12 cellular contexts compared by ENCODE assay signal in genomic region chr2:53784431-53784830, GRCh38. TPM values are rescaled to one million over a fixed set of nuclear protein-coding genes. Genes with fewer than 3 reads are reported as not detected.
DNase-seq lines count a peak whose midpoint lies in the region; ATAC-seq and TF ChIP-seq lines count a peak whose summit lies in the region.
"Had no signal": no experiment of that assay in that cellular context is flagged by ENCODE, and none has a peak within 500 bp of the region (broad histone marks: within the 10 kb centered on the region; RNA-seq: fewer than 3 reads in every experiment).

No MANE protein-coding gene starts in this region.

- H3K36me3 Mint-ChIP-seq in H9 (ENCODE audit: insufficient read depth in 1 of 3, low read depth in 3 of 3): peaks cover 12 to 23% (median 16%) of the 10 kb centered on the region in 3 experiments; a peak in 6 of 7 replicates
- H3K36me3 Mint-ChIP-seq in activated naive CD8-positive, alpha-beta T cell treated with anti-CD3 and anti-CD28 coated beads, Interleukin-2, amount 10 ng/mL, durations not matched to agents 7 days and 5 days: peaks cover 18% of the 10 kb centered on the region

- H3K27ac Mint-ChIP-seq in H9: peak overlapping the region in 2 of 3 experiments; percentile 30 to 38; a peak in 4 of 7 replicates
- peak overlapping the region; percentile 75 for H3K27ac Mint-ChIP-seq in activated naive CD8-positive, alpha-beta T cell treated with anti-CD3 and anti-CD28 coated beads, Interleukin-2, amount 10 ng/mL, durations not matched to agents 7 days and 5 days

- H2BK15ac ChIP-seq in H9 (ENCODE audit: low read depth, low read length) (no peak overlapping the region), mesendoderm (replicated peaks; ENCODE audit: low read depth) (no peak overlapping the region)

- no peak overlapping the region for H3T11ph ChIP-seq in H9 (ENCODE audit: low read length)

- H3K4ac ChIP-seq in H9 (ENCODE audit: low read depth, low read length) (no peak overlapping the region), mesendoderm (ENCODE audit: low read depth, low read length) (no peak overlapping the region)

- no peak overlapping the region for H4K8ac ChIP-seq in H9 (replicated peaks; ENCODE audit: insufficient read length, low read depth, low read length)
- H4K8ac ChIP-seq in mesendoderm (ENCODE audit: low read depth, low read length): no peak overlapping the region

- no peak overlapping the region for H4K5ac ChIP-seq in H9 (ENCODE audit: insufficient read length, low read depth, low read length)
- no peak overlapping the region for H4K5ac ChIP-seq in mesendoderm (ENCODE audit: low read length)

- DNase-seq in H9 (no peak), mesendoderm (no peak), globus pallidus (ENCODE audit: low spot score) (no peak), NCI-H146 (lab: John Stamatoyannopoulos, UW) (no peak), NCI-H526 treated with DMSO at 0.1 percent for 48 hours (lab: John Stamatoyannopoulos, UW) (no peak), cerebellar cortex (ENCODE audit: low spot score) (no peak)
- DNase-seq in activated naive CD8-positive, alpha-beta T cell treated with anti-CD3 and anti-CD28 coated beads, Interleukin-2, amount 10 ng/mL, durations not matched to agents 7 days and 5 days: no peak
- DNase-seq: activated CD4-positive, CD25-positive, alpha-beta regulatory T cell treated with anti-CD3 and anti-CD28 coated beads, Interleukin-2, amount 50 U/mL, for 72 hours; H7; NCI-H1694; Peyer's patch had no signal

- H3K14ac ChIP-seq in H9 (ENCODE audit: insufficient read depth, low read length): no peak overlapping the region

- H2BK5ac ChIP-seq in H9 (ENCODE audit: insufficient read length, low read length) (no peak overlapping the region), mesendoderm (ENCODE audit: low read length) (no peak overlapping the region)

- H3K23ac ChIP-seq in H9 (ENCODE audit: insufficient read length, low read depth, low read length): no peak overlapping the region
- H3K23ac ChIP-seq in mesendoderm (ENCODE audit: low read length): no peak overlapping the region

- no peak overlapping the region for H2AFZ ChIP-seq in H9 (ENCODE audit: low read length)

- H3K18ac ChIP-seq in H9 (ENCODE audit: insufficient read length, low read depth, low read length) (no peak overlapping the region), mesendoderm (ENCODE audit: low read length) (no peak overlapping the region)

- H3K9ac ChIP-seq in BLaER1 (peak overlapping the region; percentile 88; the same call in 1 of the 2 replicates), H9 (ENCODE audit: extremely low read depth, insufficient read length, low read length) (no peak overlapping the region), mesendoderm (ENCODE audit: low read length) (peak overlapping the region; percentile 37)

- H3K79me2 ChIP-seq in H9 (ENCODE audit: insufficient read depth, low read length): peaks cover 33% of the 10 kb centered on the region; the same call in 1 of the 2 replicates
- peaks cover 52% of the 10 kb centered on the region for H3K79me2 ChIP-seq in mesendoderm (ENCODE audit: control insufficient read depth, insufficient read depth, low read length)

- H3K27ac ChIP-seq in BLaER1 (no peak overlapping the region), H9 (ENCODE audit: insufficient read length, low read depth, low read length) (no peak overlapping the region), mesendoderm (ENCODE audit: low read depth, low read length) (no peak overlapping the region)
- H3K27ac ChIP-seq: Peyer's patch had no signal

- no peaks in the 10 kb centered on the region for H3K27me3 Mint-ChIP-seq in H9 (ENCODE audit: low read depth)
- no peaks in the 10 kb centered on the region for H3K27me3 Mint-ChIP-seq in activated naive CD8-positive, alpha-beta T cell treated with anti-CD3 and anti-CD28 coated beads, Interleukin-2, amount 10 ng/mL, durations not matched to agents 7 days and 5 days

- H3K23me2 ChIP-seq in H9 (ENCODE audit: insufficient read length, low read depth, low read length, poor library complexity, severe bottlenecking): peaks cover 15% of the 10 kb centered on the region

- H3K9me3 ChIP-seq in BLaER1 (no peaks in the 10 kb centered on the region), H9 (ENCODE audit: control insufficient read depth, low read depth, low read length) (no peaks in the 10 kb centered on the region)
- H3K9me3 ChIP-seq: Peyer's patch had no signal

- H4K20me1 ChIP-seq in BLaER1 (peaks cover 46% of the 10 kb centered on the region), H9 (ENCODE audit: control insufficient read depth, insufficient read depth, insufficient read length) (peaks cover 5% of the 10 kb centered on the region)

- peaks cover 37% of the 10 kb centered on the region for H3K4me1 ChIP-seq in BLaER1
- no peaks in the 10 kb centered on the region for H3K4me1 ChIP-seq in H9 (ENCODE audit: insufficient read depth, low read length)
- no peaks in the 10 kb centered on the region for H3K4me1 ChIP-seq in mesendoderm (ENCODE audit: control insufficient read depth, low read depth, low read length)

- no peak overlapping the region for H2BK20ac ChIP-seq in H9 (ENCODE audit: low read depth, low read length, poor library complexity, severe bottlenecking)

- H3K36me3 ChIP-seq in BLaER1: peaks cover 35% of the 10 kb centered on the region
- H3K36me3 ChIP-seq in mesendoderm (ENCODE audit: control insufficient read depth, insufficient read depth, low read length): no peaks in the 10 kb centered on the region

- no peaks in the 10 kb centered on the region for H3K9me3 Mint-ChIP-seq in H9
- no peaks in the 10 kb centered on the region for H3K9me3 Mint-ChIP-seq in activated naive CD8-positive, alpha-beta T cell treated with anti-CD3 and anti-CD28 coated beads, Interleukin-2, amount 10 ng/mL, durations not matched to agents 7 days and 5 days

- no peak overlapping the region for H2AK5ac ChIP-seq in H9 (ENCODE audit: insufficient read length, low read length)
- no peak overlapping the region for H2AK5ac ChIP-seq in mesendoderm (ENCODE audit: low read length)

- H3K4me3 ChIP-seq in BLaER1: no peak overlapping the region
- H3K4me3 ChIP-seq in mesendoderm (ENCODE audit: low read length): no peak overlapping the region

- no peak overlapping the region for H4K91ac ChIP-seq in H9 (ENCODE audit: insufficient read length, low read depth, low read length)

- H3K56ac ChIP-seq in H9 (ENCODE audit: insufficient read length, low read depth, low read length) (no peak overlapping the region), mesendoderm (ENCODE audit: low read length) (peak overlapping the region; percentile 47)

- no peak for TF ChIP-seq CTCF in H9 (conservative IDR thresholded peaks at IDR 0.05)

- no peak for ATAC-seq in activated naive CD8-positive, alpha-beta T cell treated with anti-CD3 and anti-CD28 coated beads, Interleukin-2, amount 10 ng/mL, durations not matched to agents 7 days and 5 days (ENCODE audit: low read depth)

- POLR2A ChIA-PET in activated naive CD8-positive, alpha-beta T cell treated with anti-CD3 and anti-CD28 coated beads, Interleukin-2, amount 10 ng/mL, durations not matched to agents 7 days and 5 days (lab: Charles Lee): interaction anchor here (2.9 kb wide), 1 partner anchor 17 kb away, joined by 13 read pairs; the partner anchor contains the start of gene CHAC2

- peaks cover 41 to 43% of the 10 kb centered on the region in 2 experiments for H3K4me1 Mint-ChIP-seq in H9
- peaks cover 26% of the 10 kb centered on the region for H3K4me1 Mint-ChIP-seq in activated naive CD8-positive, alpha-beta T cell treated with anti-CD3 and anti-CD28 coated beads, Interleukin-2, amount 10 ng/mL, durations not matched to agents 7 days and 5 days

- peaks cover 10% of the 10 kb centered on the region for H3K79me1 ChIP-seq in H9 (ENCODE audit: insufficient read depth, low read depth, low read length, poor library complexity, severe bottlenecking)
- H3K79me1 ChIP-seq in mesendoderm (ENCODE audit: low read length): peaks cover 13% of the 10 kb centered on the region

- H2BK120ac ChIP-seq in H9 (ENCODE audit: low read depth, low read length, poor library complexity, severe bottlenecking) (no peak overlapping the region), mesendoderm (ENCODE audit: low read depth, low read length) (no peak overlapping the region)

- no peak overlapping the region for H2BK12ac ChIP-seq in H9 (ENCODE audit: insufficient read length, low read depth, low read length)

- H3K27me3 ChIP-seq in BLaER1 (no peaks in the 10 kb centered on the region), H9 (ENCODE audit: insufficient read depth, low read length) (no peaks in the 10 kb centered on the region), mesendoderm (ENCODE audit: insufficient read depth, low read length, poor library complexity) (no peaks in the 10 kb centered on the region)
- H3K27me3 ChIP-seq: Peyer's patch had no signal

- H3K4me3 Mint-ChIP-seq in H9: peak overlapping the region; percentile 97 to 99; a peak in 4 of 5 replicates
- H3K4me3 Mint-ChIP-seq in activated naive CD8-positive, alpha-beta T cell treated with anti-CD3 and anti-CD28 coated beads, Interleukin-2, amount 10 ng/mL, durations not matched to agents 7 days and 5 days: peak overlapping the region; percentile 99

- H3K4me2 ChIP-seq in BLaER1 (peak overlapping the region; percentile 88), H9 (ENCODE audit: insufficient read depth, insufficient read length, low read length) (no peak overlapping the region), mesendoderm (ENCODE audit: low read length) (no peak overlapping the region)

RNA-seq across cellular contexts. Expression of gene ASB3, which starts 2.3 kb away (rescaled TPM):
- total RNA-seq in H9 (2021): 23.1 and 25.5 TPM in 2 replicates
- total RNA-seq in activated naive CD8-positive, alpha-beta T cell treated with anti-CD3 and anti-CD28 coated beads, Interleukin-2, amount 10 ng/mL, durations not matched to agents 7 days and 5 days: 10 to 100 TPM; 29.8 to 32.1 TPM
- 20.5 TPM for polyA plus RNA-seq in mesendoderm (2013, experiment 1 of 2)
- polyA plus RNA-seq in mesendoderm (2013, experiment 2 of 2): 19.6 TPM

RNA-seq across cellular contexts. Expression of gene ERLEC1, which starts 2.4 kb away (rescaled TPM):
- 21.6 and 23.3 TPM in 2 replicates for total RNA-seq in H9 (2021)
- total RNA-seq in activated naive CD8-positive, alpha-beta T cell treated with anti-CD3 and anti-CD28 coated beads, Interleukin-2, amount 10 ng/mL, durations not matched to agents 7 days and 5 days: 10 to 100 TPM; 22.2 to 22.8 TPM
- 25.1 TPM for polyA plus RNA-seq in mesendoderm (2013, experiment 1 of 2)
- 25.3 TPM for polyA plus RNA-seq in mesendoderm (2013, experiment 2 of 2)

RNA-seq across cellular contexts. Expression of gene CHAC2, which starts 16.8 kb away (rescaled TPM):
- 10.7 and 11.3 TPM in 2 replicates for total RNA-seq in H9 (2021)
- 1 to 10 TPM; 5.5 to 7.3 TPM for total RNA-seq in activated naive CD8-positive, alpha-beta T cell treated with anti-CD3 and anti-CD28 coated beads, Interleukin-2, amount 10 ng/mL, durations not matched to agents 7 days and 5 days
- 8.7 TPM for polyA plus RNA-seq in mesendoderm (2013, experiment 1 of 2)
- polyA plus RNA-seq in mesendoderm (2013, experiment 2 of 2): 14.8 TPM
